1 cellular context compared by ENCODE assay signal in genomic region chr2:231016576-231017249, GRCh38.
TF ChIP-seq lines count a peak whose summit lies in the region.

No MANE protein-coding gene starts in this region.

TF ChIP-seq in K562, 482 proteins besides CTCF, POLR2A, EP300 and RAD21:
- TF ChIP-seq CEBPB (tag; IDR thresholded peaks at IDR 0.05): peak; percentile 24; the same call in 1 of the 2 replicates
- no peak for TF ChIP-seq CEBPG (CRISPR knock-in tag; IDR thresholded peaks at IDR 0.05)
- TF ChIP-seq CEBPG (tag; conservative IDR thresholded peaks at IDR 0.05 in 1 of 2, IDR thresholded peaks at IDR 0.05 in 1 of 2): peak; percentile 40 to 47; a peak in 2 of 4 replicates
- no peak for TF ChIP-seq NR2F6 (CRISPR knock-in tag; IDR thresholded peaks at IDR 0.05)
